Comparison of ENCODE assay signal across 9 cellular contexts in the genomic region with DNA sequence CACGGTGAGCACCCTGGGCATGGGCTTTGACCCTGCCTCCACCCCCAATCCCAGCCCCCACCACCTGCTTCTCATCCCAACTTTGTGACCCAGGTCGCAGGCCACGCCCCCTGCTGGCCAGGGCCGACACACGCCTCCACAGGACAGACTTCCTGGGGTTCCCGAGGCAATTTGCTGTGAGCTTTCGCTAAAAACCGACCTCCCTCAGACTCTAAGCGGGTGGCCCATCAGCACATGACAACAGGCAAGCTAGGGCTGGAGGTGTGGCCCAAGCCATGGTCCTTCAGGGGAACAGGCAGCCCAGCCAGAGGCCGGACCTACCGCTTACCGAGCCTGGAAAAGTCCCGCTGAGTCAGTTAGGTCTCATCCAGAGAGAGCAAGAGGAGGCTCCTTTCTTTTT. TPM values are rescaled to one million over a fixed set of nuclear protein-coding genes. Genes with fewer than 3 reads are reported as not detected.
DNase-seq lines count a peak whose midpoint lies in the region; ATAC-seq and TF ChIP-seq lines count a peak whose summit lies in the region.
"Had no signal": no experiment of that assay in that cellular context is flagged by ENCODE, and none has a peak within 500 bp of the region (broad histone marks: within the 10 kb centered on the region; RNA-seq: fewer than 3 reads in every experiment).

No MANE protein-coding gene starts in this region.

- no peaks in the 10 kb centered on the region for H3K36me3 Mint-ChIP-seq in CD14-positive monocyte
- H3K36me3 Mint-ChIP-seq in WTC11, result no peaks in the 10 kb centered on the region

- no peaks in the 10 kb centered on the region for H3K4me1 ChIP-seq in foreskin keratinocyte

- no peak overlapping the region for H3K27ac ChIP-seq in foreskin keratinocyte
- H3K27ac ChIP-seq: epithelial cell of prostate had no signal

- ATAC-seq in WTC11 (peak; percentile 92), foreskin keratinocyte (peak; percentile 53), HG02870 (IDR thresholded peaks at IDR 0.05; ENCODE audit: unreplicated experiment) (no peak), HG02623 (IDR thresholded peaks at IDR 0.05; ENCODE audit: unreplicated experiment) (no peak)

- POLR2A ChIA-PET in HEK293T (lab: Yijun Ruan, JAX) (no interaction called here), WTC11 (lab: Charles Lee) (no interaction called here)

- H3K27me3 Mint-ChIP-seq in CD14-positive monocyte (ENCODE audit: low read depth in 3 of 3) (peaks cover 29 to 51% (median 31%) of the 10 kb centered on the region in 3 donors), WTC11 (ENCODE audit: low read depth) (peaks cover 30% of the 10 kb centered on the region)

- peaks cover 15% of the 10 kb centered on the region for H3K27me3 ChIP-seq in foreskin keratinocyte

- CTCF ChIA-PET in HEK293T (lab: Yijun Ruan, JAX) (interaction anchor here (0.5 to 0.8 kb wide), 3 partner anchors 9 to 41 kb away, joined by 3 to 9 read pairs (median 6); no protein-coding TSS in a partner anchor), WTC11 (lab: Charles Lee) (interaction anchor here (0.5 to 4.6 kb wide), 49 partner anchors 9 to 815 kb away, joined by 3 to 21 read pairs (median 4); a partner anchor contains a TSS)

- peak; percentile 83 for TF ChIP-seq CTCF in CD14-positive monocyte (IDR thresholded peaks at IDR 0.05)
- peak; percentile 78; the same call in 1 of the 2 replicates for TF ChIP-seq CTCF in WTC11 (IDR thresholded peaks at IDR 0.05)
- peak; percentile 64 for TF ChIP-seq CTCF in foreskin keratinocyte (conservative IDR thresholded peaks at IDR 0.05)

- H3K4me1 Mint-ChIP-seq in CD14-positive monocyte (peaks cover 3% of the 10 kb centered on the region), WTC11 (peaks cover 46% of the 10 kb centered on the region)

- no peak for DNase-seq in CD14-positive monocyte (ENCODE audit: low spot score)
- peak; percentile 72 for DNase-seq in HEK293T (ENCODE audit: extremely low spot score)
- peak; percentile 85 for DNase-seq in WTC11 (ENCODE audit: low spot score)
- DNase-seq in foreskin keratinocyte, result peak in 1 of 2 donors; percentile 13
- DNase-seq in stimulated activated CD8-positive, alpha-beta memory T cell treated with anti-CD3 and anti-CD28 coated beads, Interleukin-2, amount 100 ng/mL, for 48 hours (ENCODE audit: low read depth in 2 of 2), result peak; percentile 5 to 29
- no peak for DNase-seq in NCI-H2107 treated with DMSO at 0.1 percent for 48 hours (lab: John Stamatoyannopoulos, UW; ENCODE audit: unreplicated experiment)

- H3K27ac Mint-ChIP-seq in CD14-positive monocyte (no peak overlapping the region), WTC11 (no peak overlapping the region)

- H3K9me3 Mint-ChIP-seq in CD14-positive monocyte (peaks cover 0 to 1% (median 0%) of the 10 kb centered on the region in 7 donors), WTC11 (no peaks in the 10 kb centered on the region)

- intact Hi-C loops in CD14-positive monocyte (cut with micrococcal nuclease), result loop anchor here (2.0 to 5.0 kb wide), 3 partner anchors 114 to 246 kb away; no protein-coding TSS in a partner anchor

- H3K4me3 Mint-ChIP-seq in CD14-positive monocyte (peak overlapping the region in 1 of 2 donors; percentile 67), WTC11 (peak overlapping the region; percentile 54)

TF ChIP-seq in HEK293T, 16 proteins besides CTCF, POLR2A, EP300 and RAD21:
- TF ChIP-seq, protein P1, sequence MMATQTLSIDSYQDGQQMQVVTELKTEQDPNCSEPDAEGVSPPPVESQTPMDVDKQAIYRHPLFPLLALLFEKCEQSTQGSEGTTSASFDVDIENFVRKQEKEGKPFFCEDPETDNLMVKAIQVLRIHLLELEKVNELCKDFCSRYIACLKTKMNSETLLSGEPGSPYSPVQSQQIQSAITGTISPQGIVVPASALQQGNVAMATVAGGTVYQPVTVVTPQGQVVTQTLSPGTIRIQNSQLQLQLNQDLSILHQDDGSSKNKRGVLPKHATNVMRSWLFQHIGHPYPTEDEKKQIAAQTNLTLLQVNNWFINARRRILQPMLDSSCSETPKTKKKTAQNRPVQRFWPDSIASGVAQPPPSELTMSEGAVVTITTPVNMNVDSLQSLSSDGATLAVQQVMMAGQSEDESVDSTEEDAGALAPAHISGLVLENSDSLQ (IDR thresholded peaks at IDR 0.05), result no peak
- TF ChIP-seq HDGF (IDR thresholded peaks at IDR 0.05; ENCODE audit: borderline replicate concordance) (no peak), NFRKB (IDR thresholded peaks at IDR 0.05) (no peak), FOXM1 (IDR thresholded peaks at IDR 0.05; ENCODE audit: borderline replicate concordance) (no peak), L3MBTL2 (conservative IDR thresholded peaks at IDR 0.05) (no peak), CTBP1 (IDR thresholded peaks at IDR 0.05; ENCODE audit: borderline replicate concordance) (no peak), FOXA1 (IDR thresholded peaks at IDR 0.05) (no peak), LEF1 (IDR thresholded peaks at IDR 0.05; ENCODE audit: borderline replicate concordance) (no peak), SUZ12 (IDR thresholded peaks at IDR 0.05) (no peak), ELF4 (IDR thresholded peaks at IDR 0.05) (no peak), TARDBP (IDR thresholded peaks at IDR 0.05) (no peak), SP1 (IDR thresholded peaks at IDR 0.05) (no peak), ARNT (IDR thresholded peaks at IDR 0.05) (no peak), ZNF384 (IDR thresholded peaks at IDR 0.05) (no peak), FOXK2 (IDR thresholded peaks at IDR 0.05) (no peak), BHLHE40 (IDR thresholded peaks at IDR 0.05; ENCODE audit: borderline replicate concordance) (no peak)
TF ChIP-seq in HEK293T: peak in this region for 0.

TF ChIP-seq in WTC11, 78 proteins besides CTCF, POLR2A, EP300 and RAD21:
- TF ChIP-seq SMAD3 (CRISPR knock-in tag; IDR thresholded peaks at IDR 0.05; ENCODE audit: borderline replicate concordance) (no peak), NR2C2 (CRISPR knock-in tag; IDR thresholded peaks at IDR 0.05) (no peak), MYBL2 (CRISPR knock-in tag; IDR thresholded peaks at IDR 0.05) (0 out of 2 replicates have a peak, but pooled peaks have one; percentile 20), ETV6 (CRISPR knock-in tag; IDR thresholded peaks at IDR 0.05) (peak; percentile 69; the same call in 1 of the 2 replicates), ZNF423 (CRISPR knock-in tag; IDR thresholded peaks at IDR 0.05) (peak; percentile 94), TEAD1 (CRISPR knock-in tag; IDR thresholded peaks at IDR 0.05) (0 out of 2 replicates have a peak, but pooled peaks have one; percentile 18), NFE2L1 (CRISPR knock-in tag; IDR thresholded peaks at IDR 0.05) (no peak), FOXP1 (CRISPR knock-in tag; IDR thresholded peaks at IDR 0.05; ENCODE audit: borderline replicate concordance) (0 out of 2 replicates have a peak, but pooled peaks have one; percentile 26), SP1 (CRISPR knock-in tag; conservative IDR thresholded peaks at IDR 0.05) (0 out of 2 replicates have a peak, but pooled peaks have one; percentile 49), ZNF317 (CRISPR knock-in tag; IDR thresholded peaks at IDR 0.05; ENCODE audit: borderline replicate concordance, low read depth) (no peak), FOXK1 (CRISPR knock-in tag; IDR thresholded peaks at IDR 0.05) (peak; percentile 38; the same call in 1 of the 2 replicates)
- TF ChIP-seq, protein P2, sequence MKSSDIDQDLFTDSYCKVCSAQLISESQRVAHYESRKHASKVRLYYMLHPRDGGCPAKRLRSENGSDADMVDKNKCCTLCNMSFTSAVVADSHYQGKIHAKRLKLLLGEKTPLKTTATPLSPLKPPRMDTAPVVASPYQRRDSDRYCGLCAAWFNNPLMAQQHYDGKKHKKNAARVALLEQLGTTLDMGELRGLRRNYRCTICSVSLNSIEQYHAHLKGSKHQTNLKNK (CRISPR knock-in tag; IDR thresholded peaks at IDR 0.05), result no peak
- TF ChIP-seq, protein P3, sequence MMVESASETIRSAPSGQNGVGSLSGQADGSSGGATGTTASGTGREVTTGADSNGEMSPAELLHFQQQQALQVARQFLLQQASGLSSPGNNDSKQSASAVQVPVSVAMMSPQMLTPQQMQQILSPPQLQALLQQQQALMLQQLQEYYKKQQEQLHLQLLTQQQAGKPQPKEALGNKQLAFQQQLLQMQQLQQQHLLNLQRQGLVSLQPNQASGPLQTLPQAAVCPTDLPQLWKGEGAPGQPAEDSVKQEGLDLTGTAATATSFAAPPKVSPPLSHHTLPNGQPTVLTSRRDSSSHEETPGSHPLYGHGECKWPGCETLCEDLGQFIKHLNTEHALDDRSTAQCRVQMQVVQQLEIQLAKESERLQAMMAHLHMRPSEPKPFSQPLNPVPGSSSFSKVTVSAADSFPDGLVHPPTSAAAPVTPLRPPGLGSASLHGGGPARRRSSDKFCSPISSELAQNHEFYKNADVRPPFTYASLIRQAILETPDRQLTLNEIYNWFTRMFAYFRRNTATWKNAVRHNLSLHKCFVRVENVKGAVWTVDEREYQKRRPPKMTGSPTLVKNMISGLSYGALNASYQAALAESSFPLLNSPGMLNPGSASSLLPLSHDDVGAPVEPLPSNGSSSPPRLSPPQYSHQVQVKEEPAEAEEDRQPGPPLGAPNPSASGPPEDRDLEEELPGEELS (CRISPR knock-in tag; IDR thresholded peaks at IDR 0.05), result 0 out of 2 replicates have a peak, but pooled peaks have one; percentile 27
- TF ChIP-seq, protein P4, sequence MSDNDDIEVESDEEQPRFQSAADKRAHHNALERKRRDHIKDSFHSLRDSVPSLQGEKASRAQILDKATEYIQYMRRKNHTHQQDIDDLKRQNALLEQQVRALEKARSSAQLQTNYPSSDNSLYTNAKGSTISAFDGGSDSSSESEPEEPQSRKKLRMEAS (CRISPR knock-in tag; IDR thresholded peaks at IDR 0.05), result peak; percentile 38; the same call in 1 of the 2 replicates
- TF ChIP-seq, protein P5, sequence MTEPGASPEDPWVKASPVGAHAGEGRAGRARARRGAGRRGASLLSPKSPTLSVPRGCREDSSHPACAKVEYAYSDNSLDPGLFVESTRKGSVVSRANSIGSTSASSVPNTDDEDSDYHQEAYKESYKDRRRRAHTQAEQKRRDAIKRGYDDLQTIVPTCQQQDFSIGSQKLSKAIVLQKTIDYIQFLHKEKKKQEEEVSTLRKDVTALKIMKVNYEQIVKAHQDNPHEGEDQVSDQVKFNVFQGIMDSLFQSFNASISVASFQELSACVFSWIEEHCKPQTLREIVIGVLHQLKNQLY (CRISPR knock-in tag; IDR thresholded peaks at IDR 0.05), result no peak
- TF ChIP-seq, protein P6, sequence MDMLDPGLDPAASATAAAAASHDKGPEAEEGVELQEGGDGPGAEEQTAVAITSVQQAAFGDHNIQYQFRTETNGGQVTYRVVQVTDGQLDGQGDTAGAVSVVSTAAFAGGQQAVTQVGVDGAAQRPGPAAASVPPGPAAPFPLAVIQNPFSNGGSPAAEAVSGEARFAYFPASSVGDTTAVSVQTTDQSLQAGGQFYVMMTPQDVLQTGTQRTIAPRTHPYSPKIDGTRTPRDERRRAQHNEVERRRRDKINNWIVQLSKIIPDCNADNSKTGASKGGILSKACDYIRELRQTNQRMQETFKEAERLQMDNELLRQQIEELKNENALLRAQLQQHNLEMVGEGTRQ (CRISPR knock-in tag; IDR thresholded peaks at IDR 0.05), result peak; percentile 49

RNA-seq across cellular contexts. Expression of a gene that starts 31.9 kb away (rescaled TPM):
- polyA plus RNA-seq in CD14-positive monocyte, result not detected
- 0.55 to 1.0 TPM (median 0.71 TPM) in 3 replicates for total RNA-seq in WTC11 (2021)
- not detected in 2 replicates for total RNA-seq in foreskin keratinocyte
- not detected in 2 replicates for polyA plus RNA-seq in foreskin keratinocyte

Comparison
In these comparisons a context has a peak if more than half of its experiments do, and no peak if none do; other contexts are left out.
1. DNase-seq: peak in HEK293T (single experiment), WTC11 (single experiment) and stimulated activated CD8-positive, alpha-beta memory T cell treated with anti-CD3 and anti-CD28 coated beads, Interleukin-2, amount 100 ng/mL, for 48 hours (2 of 2); none in CD14-positive monocyte (single experiment) and NCI-H2107 treated with DMSO at 0.1 percent for 48 hours (single experiment).
2. ATAC-seq: peak in WTC11 (single experiment) and foreskin keratinocyte (single experiment); none in HG02870 (single experiment) and HG02623 (single experiment).
3. Peak in every context shown above with its lines, with median percentiles within 50 percentile points of each other: CTCF ChIP-seq.